9 cellular contexts compared by ENCODE assay signal in genomic region chr9:136326777-136327312, GRCh38. TPM values are rescaled to one million over a fixed set of nuclear protein-coding genes. Genes with fewer than 3 reads are reported as not detected.
A peak's percentile ranks its signal among the peaks of the same experiment; 100 is the strongest.
DNase-seq lines count a peak whose midpoint lies in the region; ATAC-seq and TF ChIP-seq lines count a peak whose summit lies in the region.
"Had no signal": no experiment of that assay in that cellular context is flagged by ENCODE, and none has a peak within 500 bp of the region (broad histone marks: within the 10 kb centered on the region; RNA-seq: fewer than 3 reads in every experiment).

No MANE protein-coding gene starts in this region.

- H3K36me3 ChIP-seq in ectodermal cell (ENCODE audit: control insufficient read depth, insufficient read depth, low read length): no peaks in the 10 kb centered on the region
- peaks cover 5% of the 10 kb centered on the region for H3K36me3 ChIP-seq in osteoblast (ENCODE audit: insufficient read depth, low read length)

- H3K9me3 ChIP-seq in ectodermal cell (ENCODE audit: control insufficient read depth, low read length) (no peaks in the 10 kb centered on the region), osteoblast (ENCODE audit: low read depth, low read length) (no peaks in the 10 kb centered on the region)

- ATAC-seq in GM21360 (IDR thresholded peaks at IDR 0.05; ENCODE audit: unreplicated experiment): no peak

- H3K79me2 ChIP-seq in osteoblast (ENCODE audit: insufficient read depth, low read length): peaks cover 40% of the 10 kb centered on the region

- TF ChIP-seq CTCF in LNCaP clone FGC (IDR thresholded peaks at IDR 0.05; ENCODE audit: control insufficient read depth, extremely low read depth, insufficient read depth) (no peak), osteoblast (IDR thresholded peaks at IDR 0.05; ENCODE audit: extremely low read depth, low read depth, low read length) (no peak)

- peak; percentile 42 for DNase-seq in AG08396 (ENCODE audit: low spot score)
- DNase-seq in LNCaP clone FGC (ENCODE audit: low read depth): no peak
- no peak for DNase-seq in osteoblast (ENCODE audit: insufficient read length, low spot score, missing footprints)
- DNase-seq in NCI-H1092 treated with DMSO at 0.1 percent for 48 hours (lab: John Stamatoyannopoulos, UW): no peak
- DNase-seq in NCI-H2227 (lab: John Stamatoyannopoulos, UW; ENCODE audit: unreplicated experiment): no peak
- no peak for DNase-seq in GDM1 (lab: John Stamatoyannopoulos, UW)
- DNase-seq: SHP77 had no signal

- peaks cover 43% of the 10 kb centered on the region for H3K4me1 ChIP-seq in ectodermal cell (ENCODE audit: control insufficient read depth, insufficient read depth, low read length)
- peaks cover 29% of the 10 kb centered on the region for H3K4me1 ChIP-seq in osteoblast (ENCODE audit: insufficient read depth, low read length)

- H2AFZ ChIP-seq in osteoblast (ENCODE audit: low read length): peak overlapping the region; percentile 85

- WGBS in ectodermal cell, 2 experiments: 52 to 58% methylated on average over 16 of the region's 16 CpGs

- H3K4me3 ChIP-seq in LNCaP clone FGC (ENCODE audit: low read depth, low read length) (peak overlapping the region; percentile 68), ectodermal cell (ENCODE audit: insufficient read depth, low read depth, low read length) (peak overlapping the region; percentile 53), osteoblast (ENCODE audit: insufficient read depth, low read length) (peak overlapping the region; percentile 55)

- H3K27me3 ChIP-seq in ectodermal cell (ENCODE audit: control insufficient read depth, insufficient read depth, low read length, poor library complexity, severe bottlenecking) (no peaks in the 10 kb centered on the region), osteoblast (ENCODE audit: insufficient read depth, low read length) (no peaks in the 10 kb centered on the region)

- peaks cover 34% of the 10 kb centered on the region for H4K20me1 ChIP-seq in osteoblast (ENCODE audit: insufficient read depth, low read length)

- peak overlapping the region; percentile 61 for H3K4me2 ChIP-seq in osteoblast (ENCODE audit: insufficient read depth, low read length)

- H3K27ac ChIP-seq in ectodermal cell (ENCODE audit: insufficient read depth, low read depth, low read length, poor library complexity, severe bottlenecking) (peak overlapping the region; percentile 64), osteoblast (ENCODE audit: low read depth, low read length) (peak overlapping the region; percentile 78)

RNA-seq across cellular contexts. Expression of gene GPSM1, which starts 0.5 kb away (rescaled TPM):
- polyA plus RNA-seq in ectodermal cell (2013, experiment 1 of 4): 35.2 TPM
- polyA plus RNA-seq in ectodermal cell (2013, experiment 2 of 4): 36.8 TPM
- polyA plus RNA-seq in ectodermal cell (2013, experiment 3 of 4): 31.9 TPM
- polyA plus RNA-seq in ectodermal cell (2013, experiment 4 of 4): 33.0 TPM
- 30.9 and 39.1 TPM in 2 replicates for total RNA-seq in osteoblast

RNA-seq across cellular contexts. Expression of gene CCDC187, which starts 23.0 kb away (rescaled TPM):
- 0.07 TPM for polyA plus RNA-seq in ectodermal cell (2013, experiment 1 of 4)
- 0.09 TPM for polyA plus RNA-seq in ectodermal cell (2013, experiment 2 of 4)
- 0.05 TPM for polyA plus RNA-seq in ectodermal cell (2013, experiment 3 of 4)
- 0.12 TPM for polyA plus RNA-seq in ectodermal cell (2013, experiment 4 of 4)
- total RNA-seq in osteoblast: under 0.01 TPM in 1 of 2 replicates, not detected in the other

RNA-seq across cellular contexts. Expression of gene DNLZ, which starts 36.7 kb away (rescaled TPM):
- polyA plus RNA-seq in ectodermal cell (2013, experiment 1 of 4): 8.6 TPM
- polyA plus RNA-seq in ectodermal cell (2013, experiment 2 of 4): 7.3 TPM
- polyA plus RNA-seq in ectodermal cell (2013, experiment 3 of 4): 12.0 TPM
- polyA plus RNA-seq in ectodermal cell (2013, experiment 4 of 4): 10.4 TPM
- total RNA-seq in osteoblast: 4.3 and 4.4 TPM in 2 replicates

RNA-seq across cellular contexts. Expression of gene CARD9, which starts 46.6 kb away (rescaled TPM):
- 0.37 TPM for polyA plus RNA-seq in ectodermal cell (2013, experiment 1 of 4)
- polyA plus RNA-seq in ectodermal cell (2013, experiment 2 of 4): 0.48 TPM
- polyA plus RNA-seq in ectodermal cell (2013, experiment 3 of 4): 0.43 TPM
- 0.49 TPM for polyA plus RNA-seq in ectodermal cell (2013, experiment 4 of 4)
- 1.8 and 5.1 TPM in 2 replicates for total RNA-seq in osteoblast
